Comparison of ENCODE assay signal across 15 cellular contexts in the genomic region with DNA sequence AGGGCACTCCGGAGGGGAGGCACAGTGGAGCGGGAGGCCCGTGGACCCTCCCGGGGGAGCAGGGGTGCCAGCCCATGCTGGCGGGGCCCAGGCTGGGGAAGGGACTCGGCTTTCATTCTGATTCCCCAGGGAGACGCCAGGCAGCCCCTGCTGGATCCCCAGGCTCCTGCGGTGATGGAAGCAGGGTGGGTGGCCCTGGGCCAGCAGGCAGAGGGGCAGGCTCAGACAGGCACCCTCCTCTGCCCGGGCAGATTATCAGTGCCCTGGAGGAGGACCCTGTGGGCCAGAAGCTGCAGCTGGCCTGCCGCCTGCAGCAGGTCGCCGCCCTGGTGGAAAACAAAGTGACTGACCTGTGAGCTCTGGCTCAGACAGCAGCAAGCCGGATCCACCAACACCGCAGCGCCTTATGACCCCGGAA. TPM values are rescaled to one million over a fixed set of nuclear protein-coding genes. Genes with fewer than 3 reads are reported as not detected.
DNase-seq lines count a peak whose midpoint lies in the region; ATAC-seq and TF ChIP-seq lines count a peak whose summit lies in the region.
"Had no signal": no experiment of that assay in that cellular context is flagged by ENCODE, and none has a peak within 500 bp of the region (broad histone marks: within the 10 kb centered on the region; RNA-seq: fewer than 3 reads in every experiment).

No MANE protein-coding gene starts in this region.

- H3K36me3 ChIP-seq in HCT116 (ENCODE audit: control insufficient read depth in 1 of 2, insufficient read depth in 2 of 2, low read length in 2 of 2) (no peaks in the 10 kb centered on the region), prostate gland (no peaks in the 10 kb centered on the region)

- H3K79me2 ChIP-seq in HCT116 (ENCODE audit: insufficient read depth, low read length): no peaks in the 10 kb centered on the region

- no peaks in the 10 kb centered on the region for H3K9me3 Mint-ChIP-seq in glutamatergic neuron (ENCODE audit: unreplicated experiment)
- H3K9me3 Mint-ChIP-seq: CD8-positive, alpha-beta memory T cell had no signal

- no peak overlapping the region for H3K9ac ChIP-seq in HCT116 (ENCODE audit: low read length)

- no TSS peak for BruUV-seq in HCT116 (replicated peaks; lab: Mats Ljungman, UMichigan)

- no peak overlapping the region for H3K4me3 Mint-ChIP-seq in glutamatergic neuron (ENCODE audit: unreplicated experiment)
- H3K4me3 Mint-ChIP-seq: CD8-positive, alpha-beta memory T cell had no signal

- WGBS in prostate gland: 51% methylated on average over 5 of the region's 16 CpGs

- CTCF ChIA-PET in HCT116 (lab: Charles Lee): interaction anchor here (1.0 kb wide), 1 partner anchor 15 kb away, joined by 4 read pairs; a partner anchor contains a TSS

- POLR2A ChIA-PET in HCT116 (lab: Charles Lee): no interaction called here

- no peaks in the 10 kb centered on the region for H3K27me3 ChIP-seq in HCT116 (ENCODE audit: insufficient read depth, low read length)
- H3K27me3 ChIP-seq in prostate gland (replicated peaks; ENCODE audit: insufficient read depth): no peaks in the 10 kb centered on the region

- TF ChIP-seq POLR2A in HCT116 (IDR thresholded peaks at IDR 0.05; ENCODE audit: borderline replicate concordance, extremely low read depth, insufficient read depth, insufficient read length) (no peak), prostate gland (IDR thresholded peaks at IDR 0.05) (no peak)

- no peaks in the 10 kb centered on the region for H4K20me1 ChIP-seq in HCT116 (ENCODE audit: insufficient read depth)

- H3K9me2 ChIP-seq in HCT116 (ENCODE audit: insufficient read depth): no peaks in the 10 kb centered on the region

- no peaks in the 10 kb centered on the region for H3K27me3 Mint-ChIP-seq in glutamatergic neuron (ENCODE audit: unreplicated experiment)

- no peak overlapping the region for H3K4me3 ChIP-seq in HCT116 (replicated peaks in 1 of 2; ENCODE audit: low read depth in 1 of 2, low read length in 2 of 2)
- no peak overlapping the region for H3K4me3 ChIP-seq in prostate gland
- H3K4me3 ChIP-seq: SK-N-MC had no signal

- TF ChIP-seq CTCF in HCT116 (IDR thresholded peaks at IDR 0.05 in 2 of 3, conservative IDR thresholded peaks at IDR 0.05 in 1 of 3; ENCODE audit: borderline replicate concordance in 1 of 3, insufficient read depth in 1 of 3, low read depth in 2 of 3, low read length in 2 of 3) (peak in 1 of 3 experiments; percentile 15; a peak in 1 of 6 replicates), glutamatergic neuron (IDR thresholded peaks at IDR 0.05; ENCODE audit: partially characterized antibody, unreplicated experiment) (no peak), prostate gland (IDR thresholded peaks at IDR 0.05) (no peak)

- no peak overlapping the region for H3K27ac Mint-ChIP-seq in glutamatergic neuron (ENCODE audit: unreplicated experiment)

- peaks cover 0 to 6% of the 10 kb centered on the region in 2 experiments; a peak in 1 of 4 replicates for H3K4me1 ChIP-seq in HCT116 (ENCODE audit: control insufficient read depth in 1 of 2, insufficient read depth in 2 of 2, low read length in 2 of 2)
- H3K4me1 ChIP-seq in prostate gland (replicated peaks): no peaks in the 10 kb centered on the region

- H3K9me3 ChIP-seq in HCT116 (ENCODE audit: control insufficient read depth in 1 of 2, insufficient read depth in 1 of 2, low read depth in 1 of 2, low read length in 2 of 2) (no peaks in the 10 kb centered on the region), prostate gland (no peaks in the 10 kb centered on the region)

- H2AFZ ChIP-seq in HCT116 (ENCODE audit: low read depth, low read length, poor library complexity, severe bottlenecking): no peak overlapping the region

- no peaks in the 10 kb centered on the region for H3K36me3 Mint-ChIP-seq in glutamatergic neuron (ENCODE audit: unreplicated experiment)

- H3K27ac ChIP-seq in HCT116 (ENCODE audit: low read depth, low read length): no peak overlapping the region
- no peak overlapping the region for H3K27ac ChIP-seq in prostate gland
- H3K27ac ChIP-seq: SK-N-MC had no signal

- no peak overlapping the region for H3K4me2 ChIP-seq in HCT116 (ENCODE audit: low read length)

- peak; percentile 37 for ATAC-seq in HCT116

- TF ChIP-seq RAD21 in HCT116 (IDR thresholded peaks at IDR 0.05; ENCODE audit: low read depth): no peak

- no peaks in the 10 kb centered on the region for H3K4me1 Mint-ChIP-seq in glutamatergic neuron (ENCODE audit: low read depth, unreplicated experiment)

- RAD21 ChIA-PET in HCT116 (lab: Charles Lee; ENCODE audit: low non-redundant PET in 1 of 2, low total read pairs in 2 of 2, uncharacterized antibody in 2 of 2, unreplicated experiment in 2 of 2): no interaction called here

- intact Hi-C loops in HCT116 (cut with micrococcal nuclease): no loop called here
- intact Hi-C loops in prostate gland (cut with DNase I): no loop called here

- DNase-seq in DMS53 (lab: John Stamatoyannopoulos, UW) (peak; percentile 49), DMS53 treated with DMSO at 0.1 percent for 48 hours (lab: John Stamatoyannopoulos, UW; ENCODE audit: unreplicated experiment) (no peak), HCT116 (ENCODE audit: low read depth, low spot score) (no peak), OCI-M1 (lab: John Stamatoyannopoulos, UW) (peak; percentile 4), glutamatergic neuron (peak; percentile 6), NCI-H2196 (lab: John Stamatoyannopoulos, UW; ENCODE audit: unreplicated experiment) (no peak), NCI-H187 (lab: John Stamatoyannopoulos, UW) (no peak), prostate gland (ENCODE audit: low spot score) (no peak)
- DNase-seq: activated naive CD4-positive, alpha-beta T cell treated with Interleukin-2 at 50 U/mL for 16 hours; effector CD4-positive, alpha-beta T cell; foreskin fibroblast; NCI-H1105; occipital lobe had no signal

TF ChIP-seq in HCT116, 20 proteins besides CTCF, POLR2A, EP300 and RAD21 (continues in another document):
- TF ChIP-seq FOSL1 (IDR thresholded peaks at IDR 0.05; ENCODE audit: low read depth): no peak
- no peak for TF ChIP-seq CBX3 (IDR thresholded peaks at IDR 0.05; ENCODE audit: low read depth)
- TF ChIP-seq SIN3A (IDR thresholded peaks at IDR 0.05; ENCODE audit: low read depth): no peak
- no peak for TF ChIP-seq ZNF274 (IDR thresholded peaks at IDR 0.05; ENCODE audit: low read depth, low read length)
- TF ChIP-seq ZFX (IDR thresholded peaks at IDR 0.05): no peak
- no peak for TF ChIP-seq EGR1 (IDR thresholded peaks at IDR 0.05; ENCODE audit: low read depth)
- TF ChIP-seq EZH2 (IDR thresholded peaks at IDR 0.05): no peak
- no peak for TF ChIP-seq JUND (IDR thresholded peaks at IDR 0.05)
- TF ChIP-seq YY1 (IDR thresholded peaks at IDR 0.05; ENCODE audit: extremely low read depth, insufficient replicate concordance, low read depth, low read length): no peak
- TF ChIP-seq CEBPB (IDR thresholded peaks at IDR 0.05; ENCODE audit: low read depth): no peak
- no peak for TF ChIP-seq ELF1 (IDR thresholded peaks at IDR 0.05; ENCODE audit: borderline replicate concordance, low read depth)
- TF ChIP-seq POLR2AphosphoS5 (IDR thresholded peaks at IDR 0.05; ENCODE audit: low read depth, low read length): no peak
- no peak for TF ChIP-seq SRF (IDR thresholded peaks at IDR 0.05; ENCODE audit: low read depth)
- TF ChIP-seq, protein P1, sequence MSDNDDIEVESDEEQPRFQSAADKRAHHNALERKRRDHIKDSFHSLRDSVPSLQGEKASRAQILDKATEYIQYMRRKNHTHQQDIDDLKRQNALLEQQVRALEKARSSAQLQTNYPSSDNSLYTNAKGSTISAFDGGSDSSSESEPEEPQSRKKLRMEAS (IDR thresholded peaks at IDR 0.05): no peak
- TF ChIP-seq, protein P2, sequence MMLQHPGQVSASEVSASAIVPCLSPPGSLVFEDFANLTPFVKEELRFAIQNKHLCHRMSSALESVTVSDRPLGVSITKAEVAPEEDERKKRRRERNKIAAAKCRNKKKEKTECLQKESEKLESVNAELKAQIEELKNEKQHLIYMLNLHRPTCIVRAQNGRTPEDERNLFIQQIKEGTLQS (IDR thresholded peaks at IDR 0.05): no peak
- TF ChIP-seq SP1 (IDR thresholded peaks at IDR 0.05; ENCODE audit: low read depth): no peak

RNA-seq across cellular contexts. Expression of a gene that starts 2.1 kb away (rescaled TPM):
- total RNA-seq in HCT116 (2021; ENCODE audit: unreplicated experiment) (not detected), glutamatergic neuron (ENCODE audit: unreplicated experiment) (not detected), prostate gland (1 to 10 TPM; 1.4 to 2.7 TPM)
- 0.21 and 0.39 TPM in 2 replicates for polyA plus RNA-seq in HCT116 (2012)
- total RNA-seq: CD8-positive, alpha-beta memory T cell had no signal
- polyA plus RNA-seq: CD8-positive, alpha-beta memory T cell had no signal

RNA-seq across cellular contexts. Expression of a gene that starts 14.6 kb away (rescaled TPM):
- 4.8 TPM for total RNA-seq in HCT116 (2021; ENCODE audit: unreplicated experiment)
- polyA plus RNA-seq in HCT116 (2012): 6.6 and 8.6 TPM in 2 replicates
- total RNA-seq in glutamatergic neuron (ENCODE audit: unreplicated experiment): 5.8 TPM
- 10 to 100 TPM; 20.9 to 52.7 TPM for total RNA-seq in prostate gland
- polyA plus RNA-seq: CD8-positive, alpha-beta memory T cell had no signal

RNA-seq across cellular contexts. Expression of a gene that starts 15.5 kb away (rescaled TPM):
- total RNA-seq in HCT116 (2021; ENCODE audit: unreplicated experiment) (49.7 TPM), glutamatergic neuron (ENCODE audit: unreplicated experiment) (56.7 TPM), prostate gland (100 to 1,000 TPM; 106 to 122 TPM)
- 88.3 and 106 TPM in 2 replicates for polyA plus RNA-seq in HCT116 (2012)

RNA-seq across cellular contexts. Expression of a gene that starts 15.8 kb away (rescaled TPM):
- total RNA-seq in HCT116 (2021; ENCODE audit: unreplicated experiment) (182 TPM), glutamatergic neuron (ENCODE audit: unreplicated experiment) (277 TPM), prostate gland (100 to 1,000 TPM; 288 to 623 TPM)
- polyA plus RNA-seq in HCT116 (2012): 368 and 404 TPM in 2 replicates

RNA-seq across cellular contexts. Expression of a gene that starts 51.7 kb away (rescaled TPM):
- 0.30 TPM for total RNA-seq in HCT116 (2021; ENCODE audit: unreplicated experiment)
- polyA plus RNA-seq in HCT116 (2012): 0.10 and 0.40 TPM in 2 replicates
- 41.8 TPM for total RNA-seq in glutamatergic neuron (ENCODE audit: unreplicated experiment)
- 10 to 100 TPM in 1 of 2 donors, 1 to 10 TPM in 1; 7.2 to 16.8 TPM for total RNA-seq in prostate gland

Comparison
In these comparisons a context has a peak if more than half of its experiments do, and no peak if none do; other contexts are left out.
1. DNase-seq: peak in DMS53 (single experiment), OCI-M1 (single experiment) and glutamatergic neuron (single experiment); none in DMS53 treated with DMSO at 0.1 percent for 48 hours (single experiment), HCT116 (single experiment), NCI-H2196 (single experiment), NCI-H187 (0 of 2) and prostate gland (single experiment).